In the genomic region with DNA sequence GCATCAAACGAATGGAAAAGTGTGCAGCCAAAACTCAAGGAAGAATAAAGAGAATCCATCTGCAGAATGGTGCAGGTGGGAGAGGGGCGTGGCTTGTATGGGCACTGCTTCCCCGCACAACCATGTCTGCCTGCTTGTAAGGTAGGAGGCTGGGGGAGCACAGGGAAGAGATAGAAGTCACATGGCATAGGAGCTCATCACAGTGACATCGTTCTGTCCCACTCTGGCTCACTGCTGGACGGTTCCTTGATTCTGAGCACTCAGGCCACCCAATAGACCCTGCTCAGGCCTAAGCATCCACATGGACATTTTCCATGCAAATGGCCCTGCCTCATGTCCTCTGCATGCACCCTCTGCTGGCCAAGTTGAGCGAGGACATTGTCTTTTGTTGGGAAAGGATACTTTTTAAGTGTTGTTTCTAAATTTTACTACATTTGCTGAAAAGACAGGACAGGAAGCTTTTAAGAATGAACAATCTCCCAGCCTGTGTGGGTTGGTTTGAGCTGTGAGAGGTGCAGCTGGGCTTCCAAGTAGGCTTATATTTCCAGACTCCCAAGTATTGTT, we compare ENCODE assay signal across 9 cellular contexts. TPM values are rescaled to one million over a fixed set of nuclear protein-coding genes. Genes with fewer than 3 reads are reported as not detected.
DNase-seq lines count a peak whose midpoint lies in the region; ATAC-seq and TF ChIP-seq lines count a peak whose summit lies in the region.
"Had no signal": no experiment of that assay in that cellular context is flagged by ENCODE, and none has a peak within 500 bp of the region (broad histone marks: within the 10 kb centered on the region; RNA-seq: fewer than 3 reads in every experiment).

No MANE protein-coding gene starts in this region.

- 71% methylated on average over 6 of the region's 6 CpGs for WGBS in body of pancreas, 2 donors

- H3K4me3 ChIP-seq in body of pancreas, result no peak overlapping the region

- peak; percentile 71 for DNase-seq in EH (ENCODE audit: low read depth)
- peak; percentile 19 to 23 for DNase-seq in Kasumi-1 (lab: John Stamatoyannopoulos, UW)
- peak in 1 of 4 donors; percentile 17 for DNase-seq in body of pancreas
- no peak for DNase-seq in CD1c-positive myeloid dendritic cell (ENCODE audit: extremely low spot score)

- peaks cover 14% of the 10 kb centered on the region for H3K4me1 ChIP-seq in body of pancreas

- H3K27ac ChIP-seq in body of pancreas, result no peak overlapping the region

- peaks cover 8% of the 10 kb centered on the region for H3K4me1 Mint-ChIP-seq in nephron

- no peaks in the 10 kb centered on the region for H3K9me3 ChIP-seq in body of pancreas

- peaks cover 0 to 6% of the 10 kb centered on the region in 2 donors for H3K27me3 ChIP-seq in body of pancreas

- TF ChIP-seq CTCF in body of pancreas (IDR thresholded peaks at IDR 0.05) (peak in 5 of 7 experiments; percentile 14 to 24 (median 21)), nephron (IDR thresholded peaks at IDR 0.05; ENCODE audit: unreplicated experiment in 3 of 3) (peak; percentile 26 to 45 (median 38))

- intact Hi-C loops in body of pancreas (cut with DNase I), result no loop called here

- peak overlapping the region; percentile 21 to 45 (median 21) for H3K4me3 Mint-ChIP-seq in nephron
- H3K4me3 Mint-ChIP-seq: activated naive CD8-positive, alpha-beta T cell had no signal

- ATAC-seq in body of pancreas (no peak), GM19467 (IDR thresholded peaks at IDR 0.05; ENCODE audit: unreplicated experiment) (no peak), GM21717 (IDR thresholded peaks at IDR 0.05; ENCODE audit: unreplicated experiment) (no peak), HG03460 (IDR thresholded peaks at IDR 0.05; ENCODE audit: unreplicated experiment) (no peak)

- H3K9me3 Mint-ChIP-seq in nephron, result no peaks in the 10 kb centered on the region

- H3K36me3 ChIP-seq in body of pancreas (replicated peaks in 1 of 2; ENCODE audit: insufficient read depth in 1 of 2, low read depth in 2 of 2), result no peaks in the 10 kb centered on the region

- H3K27me3 Mint-ChIP-seq in nephron (ENCODE audit: low read depth), result peaks cover 35% of the 10 kb centered on the region

- no peaks in the 10 kb centered on the region for H3K36me3 Mint-ChIP-seq in nephron (ENCODE audit: low read depth)
- H3K36me3 Mint-ChIP-seq: activated naive CD8-positive, alpha-beta T cell had no signal

- TF ChIP-seq POLR2A in body of pancreas (IDR thresholded peaks at IDR 0.05), result no peak

- no peak overlapping the region for H3K27ac Mint-ChIP-seq in nephron
- H3K27ac Mint-ChIP-seq: activated naive CD8-positive, alpha-beta T cell had no signal

RNA-seq across cellular contexts. Expression of gene MYLK, which starts 3.1 kb away (rescaled TPM):
- total RNA-seq in body of pancreas, result 10 to 100 TPM in 1 of 2 donors, 1 to 10 TPM in 1; 7.6 to 36.6 TPM
